8 cellular contexts compared by ENCODE assay signal in the genomic region with DNA sequence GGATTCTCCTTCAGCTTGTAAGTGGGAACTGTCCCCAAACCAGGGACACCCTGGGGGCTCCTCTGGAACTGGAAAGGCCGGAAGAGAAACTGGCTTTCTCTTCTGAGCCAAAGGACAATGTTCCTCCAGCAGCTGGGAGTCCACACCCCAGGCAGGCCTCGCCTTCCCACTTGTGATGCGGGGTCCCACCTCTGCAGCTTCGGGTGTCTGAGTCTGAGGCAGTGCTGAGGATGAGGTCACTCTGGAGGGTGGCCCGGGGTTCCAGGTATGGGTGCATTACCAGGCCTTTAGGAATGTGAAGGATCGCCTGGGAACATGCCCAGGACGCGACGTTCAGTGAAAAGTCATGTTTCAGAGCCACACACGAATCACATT. TPM values are rescaled to one million over a fixed set of nuclear protein-coding genes. Genes with fewer than 3 reads are reported as not detected.
DNase-seq lines count a peak whose midpoint lies in the region; ATAC-seq and TF ChIP-seq lines count a peak whose summit lies in the region.

No MANE protein-coding gene starts in this region.

- no peak for DNase-seq in activated naive CD8-positive, alpha-beta T cell treated with anti-CD3 and anti-CD28 coated beads, Interleukin-2, amount 50 U/mL, for 24 hours
- DNase-seq in central memory CD8-positive, alpha-beta T cell (ENCODE audit: low spot score in 2 of 2) = no peak
- DNase-seq in memory B cell (ENCODE audit: low spot score in 2 of 2) (no peak), transverse colon (no peak), NCI-H446 treated with DMSO at 0.1 percent for 48 hours (lab: John Stamatoyannopoulos, UW) (no peak), NCI-H1436 treated with DMSO at 0.1 percent for 48 hours (lab: John Stamatoyannopoulos, UW) (no peak)
- DNase-seq in activated naive CD4-positive, alpha-beta T cell treated with anti-CD3 and anti-CD28 coated beads, Interleukin-2, amount 50 U/mL, for 72 hours (ENCODE audit: low spot score in 2 of 2) = no peak

- H3K9me3 ChIP-seq in transverse colon = no peaks in the 10 kb centered on the region

- H3K36me3 Mint-ChIP-seq in activated naive CD8-positive, alpha-beta T cell = no peaks in the 10 kb centered on the region
- H3K36me3 Mint-ChIP-seq in activated naive CD8-positive, alpha-beta T cell treated with anti-CD3 and anti-CD28 coated beads, Interleukin-2, amount 50 U/mL, for 24 hours (ENCODE audit: low read depth) = no peaks in the 10 kb centered on the region
- no peaks in the 10 kb centered on the region for H3K36me3 Mint-ChIP-seq in central memory CD8-positive, alpha-beta T cell (ENCODE audit: insufficient read depth)
- H3K36me3 Mint-ChIP-seq in memory B cell = no peaks in the 10 kb centered on the region
- no peaks in the 10 kb centered on the region for H3K36me3 Mint-ChIP-seq in activated naive CD4-positive, alpha-beta T cell treated with anti-CD3 and anti-CD28 coated beads, Interleukin-2, amount 50 U/mL, for 72 hours

- peak overlapping the region in 3 of 4 donors; percentile 25 to 47 (median 36) for H3K4me3 ChIP-seq in transverse colon

- H3K27ac Mint-ChIP-seq in activated naive CD8-positive, alpha-beta T cell = no peak overlapping the region
- no peak overlapping the region for H3K27ac Mint-ChIP-seq in activated naive CD8-positive, alpha-beta T cell treated with anti-CD3 and anti-CD28 coated beads, Interleukin-2, amount 50 U/mL, for 24 hours
- no peak overlapping the region for H3K27ac Mint-ChIP-seq in central memory CD8-positive, alpha-beta T cell (ENCODE audit: low read depth)
- H3K27ac Mint-ChIP-seq in memory B cell = no peak overlapping the region
- H3K27ac Mint-ChIP-seq in activated naive CD4-positive, alpha-beta T cell treated with anti-CD3 and anti-CD28 coated beads, Interleukin-2, amount 50 U/mL, for 72 hours = no peak overlapping the region

- in situ Hi-C loops in transverse colon (cut with MboI; ENCODE audit: low pct_ligation_motif_present in 1 of 4, low pct_unique_long_range_greater_than_20kb in 1 of 4, low sequenced_read_pairs in 3 of 4) = no loop called here

- no peaks in the 10 kb centered on the region for H3K36me3 ChIP-seq in transverse colon

- peaks cover 6% of the 10 kb centered on the region for H3K27me3 Mint-ChIP-seq in activated naive CD8-positive, alpha-beta T cell
- H3K27me3 Mint-ChIP-seq in activated naive CD8-positive, alpha-beta T cell treated with anti-CD3 and anti-CD28 coated beads, Interleukin-2, amount 50 U/mL, for 24 hours = peaks cover 28% of the 10 kb centered on the region
- peaks cover 31% of the 10 kb centered on the region for H3K27me3 Mint-ChIP-seq in central memory CD8-positive, alpha-beta T cell
- peaks cover 9% of the 10 kb centered on the region for H3K27me3 Mint-ChIP-seq in memory B cell

- H3K4me1 ChIP-seq in transverse colon = peaks cover 5 to 16% (median 12%) of the 10 kb centered on the region in 4 donors

- peaks cover 45% of the 10 kb centered on the region for H3K27me3 ChIP-seq in transverse colon

- no peak for TF ChIP-seq POLR2A in transverse colon (IDR thresholded peaks at IDR 0.05)

- TF ChIP-seq CTCF in transverse colon (IDR thresholded peaks at IDR 0.05) = no peak

- peak overlapping the region in 1 of 4 donors; percentile 56 for H3K27ac ChIP-seq in transverse colon

- WGBS in transverse colon (ENCODE audit: low coverage in 1 of 2), 2 donors = 47% methylated on average over 10 of the region's 10 CpGs; no CpG with 5 or more reads in 1 of the 2 donors

- intact Hi-C loops in transverse colon (cut with DNase I; ENCODE audit: low total_unique reads) = no loop called here

- ATAC-seq in activated naive CD8-positive, alpha-beta T cell treated with anti-CD3 and anti-CD28 coated beads, Interleukin-2, amount 50 U/mL, for 24 hours = no peak
- ATAC-seq in central memory CD8-positive, alpha-beta T cell (replicated peaks; ENCODE audit: extremely low read depth, poor library complexity, severe bottlenecking) = no peak
- ATAC-seq in memory B cell (ENCODE audit: low read depth) = no peak
- ATAC-seq in activated naive CD4-positive, alpha-beta T cell treated with anti-CD3 and anti-CD28 coated beads, Interleukin-2, amount 50 U/mL, for 72 hours = no peak

- H3K4me3 Mint-ChIP-seq in activated naive CD8-positive, alpha-beta T cell = peak overlapping the region; percentile 58
- no peak overlapping the region for H3K4me3 Mint-ChIP-seq in activated naive CD8-positive, alpha-beta T cell treated with anti-CD3 and anti-CD28 coated beads, Interleukin-2, amount 50 U/mL, for 24 hours
- H3K4me3 Mint-ChIP-seq in central memory CD8-positive, alpha-beta T cell = peak overlapping the region; percentile 49
- peak overlapping the region; percentile 77 for H3K4me3 Mint-ChIP-seq in memory B cell

- peaks cover 4% of the 10 kb centered on the region for H3K4me1 Mint-ChIP-seq in activated naive CD8-positive, alpha-beta T cell (ENCODE audit: low read depth)
- H3K4me1 Mint-ChIP-seq in activated naive CD8-positive, alpha-beta T cell treated with anti-CD3 and anti-CD28 coated beads, Interleukin-2, amount 50 U/mL, for 24 hours = peaks cover 3% of the 10 kb centered on the region
- no peaks in the 10 kb centered on the region for H3K4me1 Mint-ChIP-seq in central memory CD8-positive, alpha-beta T cell
- H3K4me1 Mint-ChIP-seq in memory B cell = peaks cover 2% of the 10 kb centered on the region

- TF ChIP-seq EP300 in transverse colon (IDR thresholded peaks at IDR 0.05; ENCODE audit: low read depth) = no peak

- H3K9me3 Mint-ChIP-seq in activated naive CD8-positive, alpha-beta T cell (ENCODE audit: low read depth) = no peaks in the 10 kb centered on the region
- no peaks in the 10 kb centered on the region for H3K9me3 Mint-ChIP-seq in activated naive CD8-positive, alpha-beta T cell treated with anti-CD3 and anti-CD28 coated beads, Interleukin-2, amount 50 U/mL, for 24 hours
- no peaks in the 10 kb centered on the region for H3K9me3 Mint-ChIP-seq in central memory CD8-positive, alpha-beta T cell
- no peaks in the 10 kb centered on the region for H3K9me3 Mint-ChIP-seq in memory B cell
- no peaks in the 10 kb centered on the region for H3K9me3 Mint-ChIP-seq in activated naive CD4-positive, alpha-beta T cell treated with anti-CD3 and anti-CD28 coated beads, Interleukin-2, amount 50 U/mL, for 72 hours

RNA-seq across cellular contexts. Expression of a gene that starts 18.2 kb away (rescaled TPM):
- 10 to 100 TPM; 21.0 to 84.2 (median 24.4) TPM for total RNA-seq in transverse colon
- total RNA-seq in activated naive CD4-positive, alpha-beta T cell treated with anti-CD3 and anti-CD28 coated beads, Interleukin-2, amount 50 U/mL, for 72 hours = under 1 TPM in 1 of 2 donors, not detected in 1; 0.35 TPM

RNA-seq across cellular contexts. Expression of a gene that starts 32.0 kb away (rescaled TPM):
- total RNA-seq in transverse colon = 100 to 1,000 TPM; 159 to 427 (median 205) TPM
- 10 to 100 TPM; 35.3 to 95.5 TPM for total RNA-seq in activated naive CD4-positive, alpha-beta T cell treated with anti-CD3 and anti-CD28 coated beads, Interleukin-2, amount 50 U/mL, for 72 hours

Comparison
In these comparisons a context has a peak if more than half of its experiments do, and no peak if none do; other contexts are left out.
1. RNA of a gene that starts 18.2 kb away (total RNA-seq): 21.0 to 84.2 TPM in transverse colon; 0.35 TPM in activated naive CD4-positive, alpha-beta T cell treated with anti-CD3 and anti-CD28 coated beads, Interleukin-2, amount 50 U/mL, for 72 hours; every median in the first group is over 10 times any median in the second.